8 cellular contexts compared by ENCODE assay signal in the genomic region with DNA sequence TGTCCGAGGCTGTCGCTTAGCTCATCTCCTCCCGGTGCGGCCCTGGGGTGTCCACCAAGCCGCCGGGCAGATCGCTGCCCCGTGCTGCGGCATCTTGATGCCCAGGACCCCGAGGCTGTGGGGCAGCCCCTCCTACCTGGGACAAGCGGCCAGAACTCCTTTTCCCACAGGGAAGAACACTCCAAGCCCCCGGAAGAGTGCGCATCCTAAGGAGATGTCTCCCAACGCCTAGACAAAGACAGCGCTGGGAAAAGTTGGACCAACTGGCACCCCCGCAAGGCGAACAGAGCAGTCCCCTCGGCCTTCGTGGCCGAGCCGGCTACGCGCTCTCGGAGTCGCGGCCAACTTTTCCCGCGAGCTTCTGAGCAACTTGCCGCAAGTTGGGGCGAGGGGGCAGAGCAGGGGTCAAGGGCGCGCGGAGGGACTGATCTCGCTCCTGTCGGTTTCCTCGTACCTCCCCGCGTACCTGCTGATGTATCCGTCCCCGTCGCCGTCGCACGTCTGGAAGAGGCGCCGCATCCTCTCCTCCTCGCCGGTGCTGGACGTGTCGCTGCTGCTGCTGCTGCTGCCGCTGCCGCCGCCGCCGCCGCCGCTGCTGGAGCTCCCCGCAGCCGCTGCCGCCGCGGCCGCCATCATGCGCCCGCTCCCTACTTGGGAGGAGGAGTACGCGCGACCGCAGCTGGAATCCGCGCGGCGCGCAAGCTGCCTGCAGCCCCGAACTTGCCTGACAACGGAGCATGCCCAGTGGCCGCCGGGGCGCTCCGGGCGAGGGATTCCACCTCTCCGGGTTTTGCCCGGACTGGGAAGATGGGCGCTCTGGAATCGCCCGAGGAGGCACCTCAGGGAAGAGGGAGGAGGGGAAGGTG. TPM values are rescaled to one million over a fixed set of nuclear protein-coding genes. Genes with fewer than 3 reads are reported as not detected.
DNase-seq lines count a peak whose midpoint lies in the region; ATAC-seq and TF ChIP-seq lines count a peak whose summit lies in the region.

TSS of gene MCC (minus strand) at position 675 of the 866 bp plus-strand sequence.

- peaks cover 5% of the 10 kb centered on the region for H3K9me3 ChIP-seq in effector memory CD4-positive, alpha-beta T cell (ENCODE audit: control insufficient read depth, low read length)
- peaks cover 0 to 23% (median 7%) of the 10 kb centered on the region in 4 donors for H3K9me3 ChIP-seq in liver (ENCODE audit: control insufficient read depth in 4 of 4, low read length in 3 of 4)

- TF ChIP-seq CTCF in liver (IDR thresholded peaks at IDR 0.05; ENCODE audit: low read depth, low read length, missing input control) = no peak

- H3K27ac ChIP-seq in effector memory CD4-positive, alpha-beta T cell (ENCODE audit: insufficient read depth, low read length, poor library complexity, severe bottlenecking) = no peak within 1 kb of the TSS
- no peak within 1 kb of the TSS for H3K27ac ChIP-seq in liver (ENCODE audit: low read depth in 1 of 2, low read length in 2 of 2)

- H3K4me3 ChIP-seq in effector memory CD4-positive, alpha-beta T cell (ENCODE audit: insufficient read depth, low read depth, low read length, poor library complexity, severe bottlenecking) = peak within 1 kb of the TSS; percentile 62
- peak within 1 kb of the TSS; percentile 46 to 71 (median 58) for H3K4me3 ChIP-seq in liver (ENCODE audit: low read depth in 1 of 3, low read length in 3 of 3)

- no peaks in the 10 kb centered on the region for H3K36me3 ChIP-seq in effector memory CD4-positive, alpha-beta T cell (ENCODE audit: control insufficient read depth, insufficient read depth, low read length)
- no peaks in the 10 kb centered on the region for H3K36me3 ChIP-seq in liver (ENCODE audit: control insufficient read depth in 4 of 4, insufficient read depth in 3 of 4, low read depth in 1 of 4, low read length in 3 of 4)

- H3K9ac ChIP-seq in liver (ENCODE audit: low read depth in 1 of 2, low read length in 2 of 2) = no peak within 1 kb of the TSS

- WGBS in liver = 2% methylated on average over 86 of the region's 86 CpGs

- no peak for TF ChIP-seq RAD21 in liver (IDR thresholded peaks at IDR 0.05)

- no peak for ATAC-seq in HG03469 (IDR thresholded peaks at IDR 0.05; ENCODE audit: unreplicated experiment)

- H3K4me1 ChIP-seq in effector memory CD4-positive, alpha-beta T cell (ENCODE audit: control insufficient read depth, insufficient read depth, low read length, poor library complexity, severe bottlenecking) = peaks cover 22% of the 10 kb centered on the region
- peaks cover 6 to 18% (median 13%) of the 10 kb centered on the region in 4 donors for H3K4me1 ChIP-seq in liver (ENCODE audit: control insufficient read depth in 4 of 4, insufficient read depth in 4 of 4, low read length in 3 of 4)

- H3K27me3 ChIP-seq in effector memory CD4-positive, alpha-beta T cell (replicated peaks; ENCODE audit: control insufficient read depth, insufficient read depth, low read length, poor library complexity, severe bottlenecking) = peaks cover 17% of the 10 kb centered on the region
- peaks cover 2 to 6% (median 4%) of the 10 kb centered on the region in 4 donors for H3K27me3 ChIP-seq in liver (ENCODE audit: control insufficient read depth in 4 of 4, insufficient read depth in 4 of 4, low read length in 3 of 4)

- DNase-seq in NCI-H1436 (lab: John Stamatoyannopoulos, UW) = peak; percentile 41
- no peak for DNase-seq in NCI-H1436 treated with DMSO at 0.1 percent for 48 hours (lab: John Stamatoyannopoulos, UW)
- DNase-seq in NCI-H128 (lab: John Stamatoyannopoulos, UW; ENCODE audit: unreplicated experiment) = peak; percentile 6
- peak; percentile 33 for DNase-seq in activated CD4-positive, CD25-positive, alpha-beta regulatory T cell treated with anti-CD3 and anti-CD28 coated beads, Interleukin-2, amount 50 U/mL, for 72 hours
- DNase-seq in effector memory CD4-positive, alpha-beta T cell = peak in 1 of 3 donors; percentile 13
- peak; percentile 39 to 60 for DNase-seq in stimulated activated CD4-positive, alpha-beta T cell treated with anti-CD3 and anti-CD28 coated beads, Interleukin-2, amount 100 ng/mL, for 24 hours

TF ChIP-seq in liver, 16 proteins besides CTCF, POLR2A, EP300 and RAD21:
- TF ChIP-seq EGR1 (IDR thresholded peaks at IDR 0.05; ENCODE audit: low read depth in 2 of 2) = no peak

RNA-seq across cellular contexts. Expression of gene MCC, which starts in this region (rescaled TPM):
- total RNA-seq in liver = 10 to 100 TPM; 20.0 to 47.3 TPM
- 1 to 10 TPM; 9.0 to 9.4 TPM for polyA plus RNA-seq in liver
